8 cellular contexts compared by ENCODE assay signal in genomic region chr12:6534914-6535696, GRCh38. TPM values are rescaled to one million over a fixed set of nuclear protein-coding genes. Genes with fewer than 3 reads are reported as not detected.
DNase-seq lines count a peak whose midpoint lies in the region; ATAC-seq and TF ChIP-seq lines count a peak whose summit lies in the region.

No MANE protein-coding gene starts in this region.

- under 1% methylated on average over 55 of the region's 55 CpGs for WGBS in HUES64
- under 1% methylated on average over 55 of the region's 55 CpGs for WGBS in thymus

- H3K4me1 ChIP-seq in ACC112 (ENCODE audit: control insufficient read depth, insufficient read depth, low read length, unreplicated experiment) (peaks cover 21% of the 10 kb centered on the region), HUES64 (ENCODE audit: insufficient read depth, low read length) (peaks cover 20% of the 10 kb centered on the region), SJCRH30 (peaks cover 18% of the 10 kb centered on the region; the same call in 1 of the 2 replicates), thymus (ENCODE audit: control insufficient read depth, insufficient read depth, low read length) (peaks cover 29% of the 10 kb centered on the region)

- peak overlapping the region; percentile 99 for H3K9ac ChIP-seq in HUES64 (ENCODE audit: low read depth, low read length)

- H3K36me3 ChIP-seq in ACC112 (ENCODE audit: insufficient read depth, low read length) (peaks cover 37% of the 10 kb centered on the region), HUES64 (ENCODE audit: insufficient read depth, low read length) (peaks cover 64% of the 10 kb centered on the region), SJCRH30 (peaks cover 55% of the 10 kb centered on the region), thymus (ENCODE audit: control insufficient read depth, insufficient read depth) (peaks cover 45% of the 10 kb centered on the region)

- H3K27me3 ChIP-seq in ACC112 (ENCODE audit: insufficient read depth, low read length) (no peaks in the 10 kb centered on the region), HUES64 (ENCODE audit: insufficient read depth, low read length) (no peaks in the 10 kb centered on the region), SJCRH30 (no peaks in the 10 kb centered on the region), thymus (ENCODE audit: control insufficient read depth, insufficient read depth) (no peaks in the 10 kb centered on the region)

- peak; percentile 70 to 73 for DNase-seq in SJCRH30
- DNase-seq in activated naive CD4-positive, alpha-beta T cell treated with anti-CD3 and anti-CD28 coated beads, Interleukin-2, amount 50 U/mL, for 16 hours = peak; percentile 78
- peak; percentile 73 for DNase-seq in glomerular visceral epithelial cell (ENCODE audit: extremely low spot score)
- DNase-seq in omental fat pad (ENCODE audit: low spot score) = peak; percentile 66

- H3K4me3 ChIP-seq in ACC112 (ENCODE audit: low read depth, low read length) (peak overlapping the region; percentile 83), HUES64 (ENCODE audit: low read length) (peak overlapping the region; percentile 97), SJCRH30 (peak overlapping the region; percentile 94), thymus (ENCODE audit: low read length) (peak overlapping the region; percentile 93)

- ATAC-seq in omental fat pad (ENCODE audit: low FRiP score) = peak; percentile 51

- no peak for TF ChIP-seq CTCF in omental fat pad (IDR thresholded peaks at IDR 0.05)

- no peak overlapping the region for H2AFZ ChIP-seq in ACC112 (ENCODE audit: low read length, unreplicated experiment)

- peak; percentile 44 for TF ChIP-seq POLR2A in GM18526 (IDR thresholded peaks at IDR 0.05; ENCODE audit: extremely low read depth, insufficient read length)

- H3K27ac ChIP-seq in ACC112 (ENCODE audit: low read depth, low read length) (peak overlapping the region; percentile 97), HUES64 (ENCODE audit: low read depth, low read length) (peak overlapping the region; percentile 99), SJCRH30 (peak overlapping the region; percentile 93), thymus (ENCODE audit: low read depth) (peak overlapping the region; percentile 98)

- H3K79me2 ChIP-seq in ACC112 (ENCODE audit: control insufficient read depth, insufficient read depth, low read length, unreplicated experiment) = peaks cover 35% of the 10 kb centered on the region

- H3K9me3 ChIP-seq in HUES64 (ENCODE audit: insufficient read depth, low read depth, low read length) (no peaks in the 10 kb centered on the region), SJCRH30 (replicated peaks) (no peaks in the 10 kb centered on the region), thymus (ENCODE audit: control insufficient read depth) (no peaks in the 10 kb centered on the region)

RNA-seq across cellular contexts. Expression of gene GAPDH, which starts 0.8 kb away (rescaled TPM):
- polyA plus RNA-seq in HUES64 (2013, experiment 1 of 2) = 5,269 TPM
- 5,160 TPM for polyA plus RNA-seq in HUES64 (2013, experiment 2 of 2)
- total RNA-seq in SJCRH30 (2014; rRNA removed; shearing (Covaris generic)) = 4,776 and 4,843 TPM in 2 replicates
- total RNA-seq in omental fat pad = 1,000 to 10,000 TPM; 1,060 to 2,185 (median 1,462) TPM
- polyA plus RNA-seq in thymus = 1,220 TPM

RNA-seq across cellular contexts. Expression of gene IFFO1, which starts 20.7 kb away (rescaled TPM):
- 9.0 TPM for polyA plus RNA-seq in HUES64 (2013, experiment 1 of 2)
- polyA plus RNA-seq in HUES64 (2013, experiment 2 of 2) = 8.5 TPM
- 10.3 and 13.8 TPM in 2 replicates for total RNA-seq in SJCRH30 (2014; rRNA removed; shearing (Covaris generic))
- 10 to 100 TPM; 15.5 to 50.0 (median 18.4) TPM for total RNA-seq in omental fat pad
- 52.0 TPM for polyA plus RNA-seq in thymus

RNA-seq across cellular contexts. Expression of gene NOP2, which starts 33.0 kb away (rescaled TPM):
- polyA plus RNA-seq in HUES64 (2013, experiment 1 of 2) = 61.9 TPM
- 59.0 TPM for polyA plus RNA-seq in HUES64 (2013, experiment 2 of 2)
- 63.8 and 67.7 TPM in 2 replicates for total RNA-seq in SJCRH30 (2014; rRNA removed; shearing (Covaris generic))
- 100 to 1,000 TPM in 1 of 4 donors, 10 to 100 TPM in 3; 26.2 to 153 (median 45.0) TPM for total RNA-seq in omental fat pad
- 45.5 TPM for polyA plus RNA-seq in thymus

RNA-seq across cellular contexts. Expression of gene NCAPD2, which starts 41.2 kb away (rescaled TPM):
- polyA plus RNA-seq in HUES64 (2013, experiment 1 of 2) = 66.6 TPM
- 80.5 TPM for polyA plus RNA-seq in HUES64 (2013, experiment 2 of 2)
- total RNA-seq in SJCRH30 (2014; rRNA removed; shearing (Covaris generic)) = 215 and 218 TPM in 2 replicates
- total RNA-seq in omental fat pad = 10 to 100 TPM; 10.6 to 36.3 (median 20.7) TPM
- 18.8 TPM for polyA plus RNA-seq in thymus

RNA-seq across cellular contexts. Expression of gene MRPL51, which starts 42.0 kb away (rescaled TPM):
- 233 TPM for polyA plus RNA-seq in HUES64 (2013, experiment 1 of 2)
- 231 TPM for polyA plus RNA-seq in HUES64 (2013, experiment 2 of 2)
- 200 and 208 TPM in 2 replicates for total RNA-seq in SJCRH30 (2014; rRNA removed; shearing (Covaris generic))
- 100 to 1,000 TPM in 1 of 4 donors, 10 to 100 TPM in 3; 44.1 to 118 (median 67.8) TPM for total RNA-seq in omental fat pad
- 136 TPM for polyA plus RNA-seq in thymus

Comparison
In these comparisons a context has a peak if more than half of its experiments do, and no peak if none do; other contexts are left out.
1. Peak in every context shown above with its lines: DNase-seq, ATAC-seq, H3K4me3 ChIP-seq and H3K27ac ChIP-seq.